In the genomic region with DNA sequence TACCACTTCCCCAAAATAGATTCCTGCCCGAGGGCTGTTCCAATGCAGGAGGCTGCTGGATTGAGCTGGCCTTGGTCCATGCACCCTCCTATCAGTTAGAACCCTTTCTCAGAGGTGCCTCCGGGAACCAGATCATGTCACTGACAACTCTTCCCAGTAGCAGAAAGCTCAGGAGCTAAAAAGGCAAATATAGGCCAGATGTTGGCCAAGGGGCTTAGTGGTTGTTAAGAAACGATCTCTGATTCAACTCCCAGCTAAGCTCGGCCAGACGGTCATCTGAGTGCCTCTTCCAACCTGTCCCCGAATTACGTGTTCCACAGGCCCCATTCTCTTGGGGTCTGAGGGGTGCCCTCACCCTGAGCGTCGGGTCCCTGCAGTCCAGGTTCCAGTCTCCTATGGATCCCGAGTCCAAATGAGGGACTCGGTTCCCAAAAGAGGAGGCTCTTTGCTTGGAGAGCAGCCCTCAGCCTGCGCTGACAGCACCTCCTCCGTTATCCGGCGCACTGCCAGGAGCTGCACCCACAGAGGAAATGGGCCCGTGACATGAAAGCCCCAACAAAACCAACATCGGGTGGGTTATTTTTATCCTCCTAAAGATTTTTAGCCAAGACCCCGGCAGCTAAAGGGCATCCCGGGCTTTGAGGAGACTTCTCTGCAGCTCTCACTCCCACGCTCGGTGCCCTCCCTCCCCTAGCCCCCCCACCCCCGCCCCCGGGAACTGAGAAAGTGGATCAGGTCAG, we compare ENCODE assay signal across 1 cellular context.
TF ChIP-seq lines count a peak whose summit lies in the region.

No MANE protein-coding gene starts in this region.

TF ChIP-seq in HepG2, 621 proteins besides CTCF, POLR2A, EP300 and RAD21 (continued from another document):
- TF ChIP-seq, protein P1, sequence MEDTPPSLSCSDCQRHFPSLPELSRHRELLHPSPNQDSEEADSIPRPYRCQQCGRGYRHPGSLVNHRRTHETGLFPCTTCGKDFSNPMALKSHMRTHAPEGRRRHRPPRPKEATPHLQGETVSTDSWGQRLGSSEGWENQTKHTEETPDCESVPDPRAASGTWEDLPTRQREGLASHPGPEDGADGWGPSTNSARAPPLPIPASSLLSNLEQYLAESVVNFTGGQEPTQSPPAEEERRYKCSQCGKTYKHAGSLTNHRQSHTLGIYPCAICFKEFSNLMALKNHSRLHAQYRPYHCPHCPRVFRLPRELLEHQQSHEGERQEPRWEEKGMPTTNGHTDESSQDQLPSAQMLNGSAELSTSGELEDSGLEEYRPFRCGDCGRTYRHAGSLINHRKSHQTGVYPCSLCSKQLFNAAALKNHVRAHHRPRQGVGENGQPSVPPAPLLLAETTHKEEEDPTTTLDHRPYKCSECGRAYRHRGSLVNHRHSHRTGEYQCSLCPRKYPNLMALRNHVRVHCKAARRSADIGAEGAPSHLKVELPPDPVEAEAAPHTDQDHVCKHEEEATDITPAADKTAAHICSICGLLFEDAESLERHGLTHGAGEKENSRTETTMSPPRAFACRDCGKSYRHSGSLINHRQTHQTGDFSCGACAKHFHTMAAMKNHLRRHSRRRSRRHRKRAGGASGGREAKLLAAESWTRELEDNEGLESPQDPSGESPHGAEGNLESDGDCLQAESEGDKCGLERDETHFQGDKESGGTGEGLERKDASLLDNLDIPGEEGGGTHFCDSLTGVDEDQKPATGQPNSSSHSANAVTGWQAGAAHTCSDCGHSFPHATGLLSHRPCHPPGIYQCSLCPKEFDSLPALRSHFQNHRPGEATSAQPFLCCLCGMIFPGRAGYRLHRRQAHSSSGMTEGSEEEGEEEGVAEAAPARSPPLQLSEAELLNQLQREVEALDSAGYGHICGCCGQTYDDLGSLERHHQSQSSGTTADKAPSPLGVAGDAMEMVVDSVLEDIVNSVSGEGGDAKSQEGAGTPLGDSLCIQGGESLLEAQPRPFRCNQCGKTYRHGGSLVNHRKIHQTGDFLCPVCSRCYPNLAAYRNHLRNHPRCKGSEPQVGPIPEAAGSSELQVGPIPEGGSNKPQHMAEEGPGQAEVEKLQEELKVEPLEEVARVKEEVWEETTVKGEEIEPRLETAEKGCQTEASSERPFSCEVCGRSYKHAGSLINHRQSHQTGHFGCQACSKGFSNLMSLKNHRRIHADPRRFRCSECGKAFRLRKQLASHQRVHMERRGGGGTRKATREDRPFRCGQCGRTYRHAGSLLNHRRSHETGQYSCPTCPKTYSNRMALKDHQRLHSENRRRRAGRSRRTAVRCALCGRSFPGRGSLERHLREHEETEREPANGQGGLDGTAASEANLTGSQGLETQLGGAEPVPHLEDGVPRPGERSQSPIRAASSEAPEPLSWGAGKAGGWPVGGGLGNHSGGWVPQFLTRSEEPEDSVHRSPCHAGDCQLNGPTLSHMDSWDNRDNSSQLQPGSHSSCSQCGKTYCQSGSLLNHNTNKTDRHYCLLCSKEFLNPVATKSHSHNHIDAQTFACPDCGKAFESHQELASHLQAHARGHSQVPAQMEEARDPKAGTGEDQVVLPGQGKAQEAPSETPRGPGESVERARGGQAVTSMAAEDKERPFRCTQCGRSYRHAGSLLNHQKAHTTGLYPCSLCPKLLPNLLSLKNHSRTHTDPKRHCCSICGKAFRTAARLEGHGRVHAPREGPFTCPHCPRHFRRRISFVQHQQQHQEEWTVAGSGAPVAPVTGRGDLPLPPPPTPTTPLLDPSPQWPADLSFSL (CRISPR knock-in tag; IDR thresholded peaks at IDR 0.05) = no peak
- TF ChIP-seq, protein P2, sequence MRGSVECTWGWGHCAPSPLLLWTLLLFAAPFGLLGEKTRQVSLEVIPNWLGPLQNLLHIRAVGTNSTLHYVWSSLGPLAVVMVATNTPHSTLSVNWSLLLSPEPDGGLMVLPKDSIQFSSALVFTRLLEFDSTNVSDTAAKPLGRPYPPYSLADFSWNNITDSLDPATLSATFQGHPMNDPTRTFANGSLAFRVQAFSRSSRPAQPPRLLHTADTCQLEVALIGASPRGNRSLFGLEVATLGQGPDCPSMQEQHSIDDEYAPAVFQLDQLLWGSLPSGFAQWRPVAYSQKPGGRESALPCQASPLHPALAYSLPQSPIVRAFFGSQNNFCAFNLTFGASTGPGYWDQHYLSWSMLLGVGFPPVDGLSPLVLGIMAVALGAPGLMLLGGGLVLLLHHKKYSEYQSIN (CRISPR knock-in tag; IDR thresholded peaks at IDR 0.05; ENCODE audit: borderline replicate concordance) = no peak
- TF ChIP-seq, protein P3, sequence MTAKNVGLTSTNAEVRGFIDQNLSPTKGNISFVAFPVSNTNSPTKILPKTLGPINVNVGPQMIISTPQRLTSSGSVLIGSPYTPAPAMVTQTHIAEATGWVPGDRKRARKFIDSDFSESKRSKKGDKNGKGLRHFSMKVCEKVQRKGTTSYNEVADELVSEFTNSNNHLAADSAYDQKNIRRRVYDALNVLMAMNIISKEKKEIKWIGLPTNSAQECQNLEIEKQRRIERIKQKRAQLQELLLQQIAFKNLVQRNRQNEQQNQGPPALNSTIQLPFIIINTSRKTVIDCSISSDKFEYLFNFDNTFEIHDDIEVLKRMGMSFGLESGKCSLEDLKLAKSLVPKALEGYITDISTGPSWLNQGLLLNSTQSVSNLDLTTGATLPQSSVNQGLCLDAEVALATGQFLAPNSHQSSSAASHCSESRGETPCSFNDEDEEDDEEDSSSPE (CRISPR knock-in tag; IDR thresholded peaks at IDR 0.05) = 0 out of 2 replicates have a peak, but pooled peaks have one; percentile 11
- TF ChIP-seq, protein P4, sequence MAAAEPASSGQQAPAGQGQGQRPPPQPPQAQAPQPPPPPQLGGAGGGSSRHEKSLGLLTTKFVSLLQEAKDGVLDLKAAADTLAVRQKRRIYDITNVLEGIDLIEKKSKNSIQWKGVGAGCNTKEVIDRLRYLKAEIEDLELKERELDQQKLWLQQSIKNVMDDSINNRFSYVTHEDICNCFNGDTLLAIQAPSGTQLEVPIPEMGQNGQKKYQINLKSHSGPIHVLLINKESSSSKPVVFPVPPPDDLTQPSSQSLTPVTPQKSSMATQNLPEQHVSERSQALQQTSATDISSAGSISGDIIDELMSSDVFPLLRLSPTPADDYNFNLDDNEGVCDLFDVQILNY (CRISPR knock-in tag; conservative IDR thresholded peaks at IDR 0.05) = 0 out of 2 replicates have a peak, but pooled peaks have one; percentile 58
- TF ChIP-seq FOXO1 (CRISPR knock-in tag; IDR thresholded peaks at IDR 0.05) (no peak), HNRNPK (IDR thresholded peaks at IDR 0.05; ENCODE audit: low read depth, low read length, poor library complexity, severe bottlenecking) (no peak), ZBTB7B (CRISPR knock-in tag; IDR thresholded peaks at IDR 0.05) (peak; percentile 14; the same call in 1 of the 2 replicates), ZBTB1 (CRISPR knock-in tag; IDR thresholded peaks at IDR 0.05; ENCODE audit: borderline replicate concordance) (no peak), SNAI1 (CRISPR knock-in tag; IDR thresholded peaks at IDR 0.05; ENCODE audit: borderline replicate concordance) (0 out of 2 replicates have a peak, but pooled peaks have one; percentile 1), ZNF567 (CRISPR knock-in tag; IDR thresholded peaks at IDR 0.05; ENCODE audit: borderline replicate concordance) (0 out of 2 replicates have a peak, but pooled peaks have one; percentile 14), ZNF891 (CRISPR knock-in tag; IDR thresholded peaks at IDR 0.05) (peak; percentile 45; the same call in 1 of the 2 replicates), ZFP36L1 (CRISPR knock-in tag; IDR thresholded peaks at IDR 0.05) (0 out of 2 replicates have a peak, but pooled peaks have one; percentile 2), MTF2 (CRISPR knock-in tag; IDR thresholded peaks at IDR 0.05; ENCODE audit: borderline replicate concordance) (no peak), KLF16 (CRISPR knock-in tag; IDR thresholded peaks at IDR 0.05) (0 out of 4 replicates have a peak, but pooled peaks of 1 of the 2 experiments have one; percentile 50), ZNF431 (CRISPR knock-in tag; IDR thresholded peaks at IDR 0.05; ENCODE audit: borderline replicate concordance, low read depth) (0 out of 2 replicates have a peak, but pooled peaks have one; percentile 11), ZNF777 (CRISPR knock-in tag; IDR thresholded peaks at IDR 0.05) (0 out of 2 replicates have a peak, but pooled peaks have one; percentile 23), ZNF20 (CRISPR knock-in tag; IDR thresholded peaks at IDR 0.05) (no peak), KLF9 (CRISPR knock-in tag; IDR thresholded peaks at IDR 0.05; ENCODE audit: low read depth) (peak; percentile 11; the same call in 1 of the 2 replicates)
- TF ChIP-seq, protein P5, sequence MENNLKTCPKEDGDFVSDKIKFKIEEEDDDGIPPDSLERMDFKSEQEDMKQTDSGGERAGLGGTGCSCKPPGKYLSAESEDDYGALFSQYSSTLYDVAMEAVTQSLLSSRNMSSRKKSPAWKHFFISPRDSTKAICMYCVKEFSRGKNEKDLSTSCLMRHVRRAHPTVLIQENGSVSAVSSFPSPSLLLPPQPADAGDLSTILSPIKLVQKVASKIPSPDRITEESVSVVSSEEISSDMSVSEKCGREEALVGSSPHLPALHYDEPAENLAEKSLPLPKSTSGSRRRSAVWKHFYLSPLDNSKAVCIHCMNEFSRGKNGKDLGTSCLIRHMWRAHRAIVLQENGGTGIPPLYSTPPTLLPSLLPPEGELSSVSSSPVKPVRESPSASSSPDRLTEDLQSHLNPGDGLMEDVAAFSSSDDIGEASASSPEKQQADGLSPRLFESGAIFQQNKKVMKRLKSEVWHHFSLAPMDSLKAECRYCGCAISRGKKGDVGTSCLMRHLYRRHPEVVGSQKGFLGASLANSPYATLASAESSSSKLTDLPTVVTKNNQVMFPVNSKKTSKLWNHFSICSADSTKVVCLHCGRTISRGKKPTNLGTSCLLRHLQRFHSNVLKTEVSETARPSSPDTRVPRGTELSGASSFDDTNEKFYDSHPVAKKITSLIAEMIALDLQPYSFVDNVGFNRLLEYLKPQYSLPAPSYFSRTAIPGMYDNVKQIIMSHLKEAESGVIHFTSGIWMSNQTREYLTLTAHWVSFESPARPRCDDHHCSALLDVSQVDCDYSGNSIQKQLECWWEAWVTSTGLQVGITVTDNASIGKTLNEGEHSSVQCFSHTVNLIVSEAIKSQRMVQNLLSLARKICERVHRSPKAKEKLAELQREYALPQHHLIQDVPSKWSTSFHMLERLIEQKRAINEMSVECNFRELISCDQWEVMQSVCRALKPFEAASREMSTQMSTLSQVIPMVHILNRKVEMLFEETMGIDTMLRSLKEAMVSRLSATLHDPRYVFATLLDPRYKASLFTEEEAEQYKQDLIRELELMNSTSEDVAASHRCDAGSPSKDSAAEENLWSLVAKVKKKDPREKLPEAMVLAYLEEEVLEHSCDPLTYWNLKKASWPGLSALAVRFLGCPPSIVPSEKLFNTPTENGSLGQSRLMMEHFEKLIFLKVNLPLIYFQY (CRISPR knock-in tag; IDR thresholded peaks at IDR 0.05; ENCODE audit: borderline replicate concordance) = 0 out of 2 replicates have a peak, but pooled peaks have one; percentile 7
- TF ChIP-seq, protein P6, sequence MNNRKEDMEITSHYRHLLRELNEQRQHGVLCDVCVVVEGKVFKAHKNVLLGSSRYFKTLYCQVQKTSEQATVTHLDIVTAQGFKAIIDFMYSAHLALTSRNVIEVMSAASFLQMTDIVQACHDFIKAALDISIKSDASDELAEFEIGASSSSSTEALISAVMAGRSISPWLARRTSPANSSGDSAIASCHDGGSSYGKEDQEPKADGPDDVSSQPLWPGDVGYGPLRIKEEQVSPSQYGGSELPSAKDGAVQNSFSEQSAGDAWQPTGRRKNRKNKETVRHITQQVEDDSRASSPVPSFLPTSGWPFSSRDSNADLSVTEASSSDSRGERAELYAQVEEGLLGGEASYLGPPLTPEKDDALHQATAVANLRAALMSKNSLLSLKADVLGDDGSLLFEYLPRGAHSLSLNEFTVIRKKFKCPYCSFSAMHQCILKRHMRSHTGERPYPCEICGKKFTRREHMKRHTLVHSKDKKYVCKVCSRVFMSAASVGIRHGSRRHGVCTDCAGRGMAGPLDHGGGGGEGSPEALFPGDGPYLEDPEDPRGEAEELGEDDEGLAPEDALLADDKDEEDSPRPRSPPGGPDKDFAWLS (CRISPR knock-in tag; IDR thresholded peaks at IDR 0.05; ENCODE audit: borderline replicate concordance) = 0 out of 2 replicates have a peak, but pooled peaks have one; percentile 1
- TF ChIP-seq, protein P7, sequence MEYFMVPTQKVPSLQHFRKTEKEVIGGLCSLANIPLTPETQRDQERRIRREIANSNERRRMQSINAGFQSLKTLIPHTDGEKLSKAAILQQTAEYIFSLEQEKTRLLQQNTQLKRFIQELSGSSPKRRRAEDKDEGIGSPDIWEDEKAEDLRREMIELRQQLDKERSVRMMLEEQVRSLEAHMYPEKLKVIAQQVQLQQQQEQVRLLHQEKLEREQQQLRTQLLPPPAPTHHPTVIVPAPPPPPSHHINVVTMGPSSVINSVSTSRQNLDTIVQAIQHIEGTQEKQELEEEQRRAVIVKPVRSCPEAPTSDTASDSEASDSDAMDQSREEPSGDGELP (IDR thresholded peaks at IDR 0.05; ENCODE audit: borderline replicate concordance, low read depth) = no peak
- TF ChIP-seq, protein P8, sequence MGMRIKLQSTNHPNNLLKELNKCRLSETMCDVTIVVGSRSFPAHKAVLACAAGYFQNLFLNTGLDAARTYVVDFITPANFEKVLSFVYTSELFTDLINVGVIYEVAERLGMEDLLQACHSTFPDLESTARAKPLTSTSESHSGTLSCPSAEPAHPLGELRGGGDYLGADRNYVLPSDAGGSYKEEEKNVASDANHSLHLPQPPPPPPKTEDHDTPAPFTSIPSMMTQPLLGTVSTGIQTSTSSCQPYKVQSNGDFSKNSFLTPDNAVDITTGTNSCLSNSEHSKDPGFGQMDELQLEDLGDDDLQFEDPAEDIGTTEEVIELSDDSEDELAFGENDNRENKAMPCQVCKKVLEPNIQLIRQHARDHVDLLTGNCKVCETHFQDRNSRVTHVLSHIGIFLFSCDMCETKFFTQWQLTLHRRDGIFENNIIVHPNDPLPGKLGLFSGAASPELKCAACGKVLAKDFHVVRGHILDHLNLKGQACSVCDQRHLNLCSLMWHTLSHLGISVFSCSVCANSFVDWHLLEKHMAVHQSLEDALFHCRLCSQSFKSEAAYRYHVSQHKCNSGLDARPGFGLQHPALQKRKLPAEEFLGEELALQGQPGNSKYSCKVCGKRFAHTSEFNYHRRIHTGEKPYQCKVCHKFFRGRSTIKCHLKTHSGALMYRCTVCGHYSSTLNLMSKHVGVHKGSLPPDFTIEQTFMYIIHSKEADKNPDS (CRISPR knock-in tag; IDR thresholded peaks at IDR 0.05) = no peak
